In genomic region chr4:106679063-106679462, GRCh38 we compare ENCODE assay signal across 34 cellular contexts.
"Had no signal": no experiment of that assay in that cellular context is flagged by ENCODE, and none has a peak within 500 bp of the region (broad histone marks: within the 10 kb centered on the region; RNA-seq: fewer than 3 reads in every experiment).

No MANE protein-coding gene starts in this region.

- H3K27ac Mint-ChIP-seq: activated CD4-positive, alpha-beta memory T cell treated with anti-CD3 and anti-CD28 coated beads for 36 hours; activated CD4-positive, alpha-beta T cell treated with anti-CD3 and anti-CD28 coated beads, Interleukin-2, amount 10 ng/mL, durations not matched to agents 24 days and 14 days; activated naive CD4-positive, alpha-beta T cell treated with anti-CD3 and anti-CD28 coated beads, Interleukin-2, amount 10 ng/mL, durations not matched to agents 7 days and 5 days; activated naive CD8-positive, alpha-beta T cell treated with anti-CD3 and anti-CD28 coated beads, Interleukin-2, amount 10 ng/mL, durations not matched to agents 7 days and 5 days; activated T-cell treated with anti-CD3 and anti-CD28 coated beads, Interleukin-2, amount 50 U/mL, for 24 hours; mesothelial cell of epicardium; naive B cell; nephron progenitor cell; stimulated activated effector memory CD8-positive, alpha-beta T cell treated with anti-CD3 and anti-CD28 coated beads, Interleukin-12 subunit alpha, Interleukin-12 subunit beta, amount 100 ng/mL, for 72 hours; stimulated activated naive CD8-positive, alpha-beta T cell treated with anti-CD3 and anti-CD28 coated beads, Interleukin-15, Interleukin-2, amounts not matched to agents 100 ng/mL and 50 ng/mL, for 24 hours had no signal

- H3K4me1 Mint-ChIP-seq: activated CD4-positive, alpha-beta T cell treated with anti-CD3 and anti-CD28 coated beads, Interleukin-2, amount 10 ng/mL, durations not matched to agents 24 days and 14 days; activated naive CD4-positive, alpha-beta T cell treated with anti-CD3 and anti-CD28 coated beads, Interleukin-2, amount 10 ng/mL, durations not matched to agents 7 days and 5 days; activated naive CD8-positive, alpha-beta T cell treated with anti-CD3 and anti-CD28 coated beads, Interleukin-2, amount 10 ng/mL, durations not matched to agents 7 days and 5 days; mesothelial cell of epicardium; naive B cell; nephron progenitor cell; stimulated activated effector memory CD8-positive, alpha-beta T cell treated with anti-CD3 and anti-CD28 coated beads, Interleukin-12 subunit alpha, Interleukin-12 subunit beta, amount 100 ng/mL, for 72 hours had no signal

- DNase-seq: activated CD4-positive, alpha-beta memory T cell treated with anti-CD3 and anti-CD28 coated beads for 36 hours; activated CD4-positive, alpha-beta T cell treated with anti-CD3 and anti-CD28 coated beads, Interleukin-2, amount 10 ng/mL, durations not matched to agents 24 days and 14 days; activated CD4-positive, CD25-positive, alpha-beta regulatory T cell treated with anti-CD3 and anti-CD28 coated beads, Interleukin-2, amount 50 U/mL, for 72 hours; activated CD8-positive, alpha-beta memory T cell treated with anti-CD3 and anti-CD28 coated beads, Interleukin-2, amount 50 U/mL, for 48 hours; activated gamma-delta T cell; activated naive CD4-positive, alpha-beta T cell treated with anti-CD3 and anti-CD28 coated beads, Interleukin-2, amount 10 ng/mL, durations not matched to agents 7 days and 5 days; activated naive CD8-positive, alpha-beta T cell treated with anti-CD3 and anti-CD28 coated beads, Interleukin-2, amount 10 ng/mL, durations not matched to agents 7 days and 5 days; activated T-cell treated with anti-CD3 and anti-CD28 coated beads, Interleukin-2, amount 50 U/mL, for 24 hours; amniotic stem cell; brain microvascular endothelial cell; dorsolateral prefrontal cortex; effector memory CD4-positive, alpha-beta T cell; head of caudate nucleus; hippocampal formation; left cardiac atrium; mammary epithelial cell; naive B cell; nephron progenitor cell; ovary; retina; stimulated activated CD4-positive, alpha-beta T cell treated with anti-CD3 and anti-CD28 coated beads, Interleukin-4, amount 100 ng/mL, for 24 hours; trophoblast cell had no signal

- FAIRE-seq: astrocyte, endothelial cell of umbilical vein, keratinocyte, urothelium cell line had no signal

- H3K27me3 Mint-ChIP-seq: activated CD4-positive, alpha-beta memory T cell treated with anti-CD3 and anti-CD28 coated beads for 36 hours; activated CD4-positive, alpha-beta T cell treated with anti-CD3 and anti-CD28 coated beads, Interleukin-2, amount 10 ng/mL, durations not matched to agents 24 days and 14 days; activated naive CD4-positive, alpha-beta T cell treated with anti-CD3 and anti-CD28 coated beads, Interleukin-2, amount 10 ng/mL, durations not matched to agents 7 days and 5 days; activated naive CD8-positive, alpha-beta T cell treated with anti-CD3 and anti-CD28 coated beads, Interleukin-2, amount 10 ng/mL, durations not matched to agents 7 days and 5 days; activated T-cell treated with anti-CD3 and anti-CD28 coated beads, Interleukin-2, amount 50 U/mL, for 24 hours; naive B cell; stimulated activated naive CD8-positive, alpha-beta T cell treated with anti-CD3 and anti-CD28 coated beads, Interleukin-15, Interleukin-2, amounts not matched to agents 100 ng/mL and 50 ng/mL, for 24 hours had no signal

- H3K4me3 ChIP-seq: coronary artery, dorsolateral prefrontal cortex, gastroesophageal sphincter, ovary, prostate gland, skin epidermis, thoracic aorta had no signal

- H3K36me3 Mint-ChIP-seq: activated CD4-positive, alpha-beta memory T cell treated with anti-CD3 and anti-CD28 coated beads for 36 hours; activated naive CD4-positive, alpha-beta T cell treated with anti-CD3 and anti-CD28 coated beads, Interleukin-2, amount 10 ng/mL, durations not matched to agents 7 days and 5 days; activated naive CD8-positive, alpha-beta T cell treated with anti-CD3 and anti-CD28 coated beads, Interleukin-2, amount 10 ng/mL, durations not matched to agents 7 days and 5 days; mesothelial cell of epicardium; naive B cell; stimulated activated effector memory CD8-positive, alpha-beta T cell treated with anti-CD3 and anti-CD28 coated beads, Interleukin-12 subunit alpha, Interleukin-12 subunit beta, amount 100 ng/mL, for 72 hours had no signal

- H3K4me3 Mint-ChIP-seq: activated CD4-positive, alpha-beta memory T cell treated with anti-CD3 and anti-CD28 coated beads for 36 hours; activated CD4-positive, alpha-beta T cell treated with anti-CD3 and anti-CD28 coated beads, Interleukin-2, amount 10 ng/mL, durations not matched to agents 24 days and 14 days; activated naive CD4-positive, alpha-beta T cell treated with anti-CD3 and anti-CD28 coated beads, Interleukin-2, amount 10 ng/mL, durations not matched to agents 7 days and 5 days; activated naive CD8-positive, alpha-beta T cell treated with anti-CD3 and anti-CD28 coated beads, Interleukin-2, amount 10 ng/mL, durations not matched to agents 7 days and 5 days; activated T-cell treated with anti-CD3 and anti-CD28 coated beads, Interleukin-2, amount 50 U/mL, for 24 hours; mesothelial cell of epicardium; naive B cell; nephron progenitor cell; stimulated activated effector memory CD8-positive, alpha-beta T cell treated with anti-CD3 and anti-CD28 coated beads, Interleukin-12 subunit alpha, Interleukin-12 subunit beta, amount 100 ng/mL, for 72 hours; stimulated activated naive CD8-positive, alpha-beta T cell treated with anti-CD3 and anti-CD28 coated beads, Interleukin-15, Interleukin-2, amounts not matched to agents 100 ng/mL and 50 ng/mL, for 24 hours had no signal
